ENCODE assay signal across 8 cellular contexts in the genomic region with DNA sequence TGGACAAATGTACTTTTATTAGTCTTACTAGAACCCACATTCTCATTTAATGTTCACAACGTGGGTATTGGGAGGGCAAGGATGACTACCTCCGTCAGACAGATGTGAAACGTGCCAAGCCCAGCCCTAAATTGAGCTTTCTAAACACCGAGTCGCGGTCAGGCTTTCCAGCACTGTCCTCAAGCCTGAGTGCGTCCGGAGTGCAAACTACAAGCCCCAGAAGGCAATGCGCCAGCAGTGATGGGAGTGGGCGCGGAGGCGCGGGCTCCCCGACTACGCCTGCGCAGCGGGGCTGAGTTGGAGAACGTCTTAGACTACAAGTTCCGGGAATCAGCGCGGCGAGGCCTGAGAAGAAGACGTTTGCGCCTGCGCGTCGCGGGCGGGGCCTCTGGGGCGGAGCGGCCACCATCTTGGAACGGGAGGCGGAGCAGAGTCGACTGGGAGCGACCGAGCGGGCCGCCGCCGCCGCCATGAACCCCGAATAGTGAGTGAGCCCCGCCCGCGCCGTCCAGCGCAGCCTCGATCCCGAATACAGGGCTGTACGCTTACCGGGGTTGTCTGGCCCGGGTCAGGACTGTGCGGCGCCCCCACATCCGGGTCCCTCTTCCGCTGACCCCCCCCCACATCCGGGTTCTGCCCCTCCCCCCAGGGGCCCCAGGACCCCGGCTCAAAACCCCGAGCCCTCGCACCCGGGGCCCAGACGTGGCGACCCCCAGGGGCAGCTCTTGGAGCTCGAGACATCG. TPM values are rescaled to one million over a fixed set of nuclear protein-coding genes. Genes with fewer than 3 reads are reported as not detected.
DNase-seq lines count a peak whose midpoint lies in the region; ATAC-seq, FAIRE-seq and TF ChIP-seq lines count a peak whose summit lies in the region.

A gene (plus strand): TSS at position 430 of the 743 bp plus-strand sequence. CDS start 41 bp downstream, at position 471.

- H4K20me1 ChIP-seq in keratinocyte (ENCODE audit: control insufficient read depth, extremely low read depth, insufficient read depth, low read length) = peaks cover 10% of the 10 kb centered on the region

- peak; percentile 58 for FAIRE-seq in keratinocyte (lab: Jason Lieb, UNC)

- H3K9ac ChIP-seq in keratinocyte (ENCODE audit: control insufficient read depth, extremely low read depth, insufficient read depth, low read length) = peak within 1 kb of the TSS; percentile 88

- H3K27ac ChIP-seq in keratinocyte (ENCODE audit: control insufficient read depth, insufficient read depth, low read length) = peak within 1 kb of the TSS; percentile 87

- H3K27me3 Mint-ChIP-seq in chondrocyte (ENCODE audit: low read depth) = no peaks in the 10 kb centered on the region

- peaks cover 26% of the 10 kb centered on the region for H3K4me1 Mint-ChIP-seq in chondrocyte (ENCODE audit: low read depth)

- H3K79me2 ChIP-seq in keratinocyte (ENCODE audit: control insufficient read depth, insufficient read depth, low read length) = peaks cover 32% of the 10 kb centered on the region

- H3K4me3 Mint-ChIP-seq in chondrocyte (ENCODE audit: unreplicated experiment) = peak within 1 kb of the TSS; percentile 93

- TF ChIP-seq POLR2A in GM19193 (IDR thresholded peaks at IDR 0.05; ENCODE audit: extremely low read depth, insufficient read depth, insufficient read length) = peak; percentile 75

- ATAC-seq in HG03439 (IDR thresholded peaks at IDR 0.05; ENCODE audit: unreplicated experiment) = peak; percentile 82

- no peaks in the 10 kb centered on the region for H3K27me3 ChIP-seq in keratinocyte (ENCODE audit: control insufficient read depth, extremely low read depth, insufficient read depth, low read length)

- peak; percentile 97 to 99 for DNase-seq in AML-193 (lab: John Stamatoyannopoulos, UW)
- DNase-seq in NCI-H510A treated with DMSO at 0.1 percent for 48 hours (lab: John Stamatoyannopoulos, UW) = peak; percentile 98
- DNase-seq in activated CD4-positive, alpha-beta T cell treated with anti-CD3 and anti-CD28 coated beads for 24 hours (ENCODE audit: low read depth in 2 of 2) = peak; percentile 99 to 100
- DNase-seq in chondrocyte (ENCODE audit: low spot score) = peak; percentile 100
- DNase-seq in keratinocyte (ENCODE audit: low read depth, low spot score) = peak; percentile 96
- peak; percentile 99 to 100 for DNase-seq in stimulated activated CD4-positive, alpha-beta T cell treated with anti-CD3 and anti-CD28 coated beads, Interleukin-15, amount 100 ng/mL, for 1 hour (ENCODE audit: low read depth in 1 of 2, low spot score in 1 of 2)

- H3K4me1 ChIP-seq in keratinocyte (ENCODE audit: control insufficient read depth, extremely low read depth, insufficient read depth, low read length) = peaks cover 9% of the 10 kb centered on the region

- no peaks in the 10 kb centered on the region for H3K9me3 ChIP-seq in keratinocyte (ENCODE audit: control insufficient read depth, low read depth, low read length)

- peaks cover 28% of the 10 kb centered on the region for H3K36me3 Mint-ChIP-seq in chondrocyte (ENCODE audit: low read depth)

- no peaks in the 10 kb centered on the region for H3K9me1 ChIP-seq in keratinocyte (ENCODE audit: control insufficient read depth, extremely low read depth, insufficient read depth, low read length)

- peak within 1 kb of the TSS; percentile 90 for H2AFZ ChIP-seq in keratinocyte (ENCODE audit: control insufficient read depth, low read length)

- H3K36me3 ChIP-seq in keratinocyte (ENCODE audit: control insufficient read depth in 2 of 2, extremely low read depth in 1 of 2, insufficient read depth in 2 of 2, low read length in 2 of 2) = peaks cover 35 to 43% of the 10 kb centered on the region in 2 experiments

- peak within 1 kb of the TSS; percentile 99 for H3K4me2 ChIP-seq in keratinocyte (ENCODE audit: control insufficient read depth, extremely low read depth, insufficient read depth, low read depth, low read length)

- no peaks in the 10 kb centered on the region for H3K9me3 Mint-ChIP-seq in chondrocyte (ENCODE audit: low read depth)

- peak within 1 kb of the TSS; percentile 85 to 93 (median 91) for H3K4me3 ChIP-seq in keratinocyte (ENCODE audit: control insufficient read depth in 2 of 3, extremely low read depth in 1 of 3, insufficient read depth in 2 of 3, low read depth in 1 of 3, low read length in 3 of 3)

- peak within 1 kb of the TSS; percentile 98 for H3K27ac Mint-ChIP-seq in chondrocyte (ENCODE audit: unreplicated experiment)

- dilution Hi-C loops in keratinocyte (cut with MboI; ENCODE audit: extremely low pct_ligation_motif_present, low sequenced_read_pairs) = no loop called here

- TF ChIP-seq CTCF in chondrocyte (IDR thresholded peaks at IDR 0.05) (no peak), keratinocyte (optimal IDR thresholded peaks at IDR 0.05 in 1 of 3, IDR thresholded peaks at IDR 0.05 in 1 of 3, conservative IDR thresholded peaks at IDR 0.05 in 1 of 3; ENCODE audit: extremely low read depth in 1 of 3, insufficient read depth in 2 of 3, low read length in 3 of 3) (no peak)

RNA-seq across cellular contexts. Expression of the gene that starts here (rescaled TPM):
- total RNA-seq in chondrocyte = 124 to 125 TPM (median 124 TPM) in 3 replicates
- polyA plus RNA-seq in keratinocyte = 133 to 213 TPM (median 187 TPM) in 3 replicates
- polyA plus RNA-seq in keratinocyte (2011; ENCODE audit: low read depth) = 32.5 TPM
- polyA plus RNA-seq in keratinocyte (2011; cell fraction: cytosol; rRNA removed) = 168 and 252 TPM in 2 replicates
- 97.2 and 127 TPM in 2 replicates for polyA plus RNA-seq in keratinocyte (2011; cell fraction: nucleus; rRNA removed)
- polyA plus RNA-seq in keratinocyte (2012; ENCODE audit: low replicate concordance) = 124 and 188 TPM in 2 replicates
- 180 to 340 TPM (median 274 TPM) in 3 replicates for polyA minus RNA-seq in keratinocyte
- 317 TPM for polyA minus RNA-seq in keratinocyte (2011; cell fraction: cytosol; rRNA and poly(A)+ RNA removed)
- polyA minus RNA-seq in keratinocyte (2011; cell fraction: nucleus; rRNA and poly(A)+ RNA removed) = 40.3 and 43.4 TPM in 2 replicates

Comparison
In these comparisons a context has a peak if more than half of its experiments do, and no peak if none do; other contexts are left out.
1. Peak in every context shown above with its lines: DNase-seq, ATAC-seq, H3K4me3 ChIP-seq and H3K27ac ChIP-seq.